8 cellular contexts compared by ENCODE assay signal in the genomic region with DNA sequence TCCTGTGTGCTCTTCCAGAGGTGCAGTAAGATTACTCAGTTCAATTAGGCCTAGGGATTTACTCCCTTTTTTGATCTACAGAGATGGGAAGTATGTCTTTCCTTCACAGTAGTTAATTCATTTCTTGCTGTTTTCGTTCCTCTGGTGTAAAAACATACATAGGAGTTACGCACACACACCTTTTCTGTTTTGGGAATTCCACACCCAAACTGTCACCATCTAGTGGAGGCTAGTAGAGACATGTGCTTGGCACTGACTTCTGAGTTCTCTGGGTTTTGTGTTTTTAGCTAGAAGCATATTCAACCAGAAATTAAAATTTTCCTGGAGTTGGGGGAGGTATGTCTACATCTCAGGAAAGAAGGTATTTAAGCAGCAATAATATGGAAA. TPM values are rescaled to one million over a fixed set of nuclear protein-coding genes. Genes with fewer than 3 reads are reported as not detected.
DNase-seq lines count a peak whose midpoint lies in the region; ATAC-seq and TF ChIP-seq lines count a peak whose summit lies in the region.

No MANE protein-coding gene starts in this region.

- H3K36me3 ChIP-seq in upper lobe of right lung: no peaks in the 10 kb centered on the region

- H3K4me3 ChIP-seq in astrocyte of the cerebellum (ENCODE audit: low read depth, low read length) (peak overlapping the region; percentile 73), lower leg skin (ENCODE audit: low read depth, poor library complexity, severe bottlenecking) (peak overlapping the region; percentile 58), upper lobe of right lung (peak overlapping the region; percentile 81)

- peak overlapping the region; percentile 94 for H3K27ac ChIP-seq in upper lobe of right lung

- DNase-seq in Ammon's horn (ENCODE audit: low spot score): peak; percentile 33
- peak; percentile 35 for DNase-seq in HT-29 (ENCODE audit: low spot score)
- DNase-seq in astrocyte of the cerebellum (ENCODE audit: low read depth): no peak
- DNase-seq in lower leg skin (ENCODE audit: low spot score in 2 of 2): no peak
- no peak for DNase-seq in upper lobe of right lung
- DNase-seq in amniotic stem cell (lab: John Stamatoyannopoulos, UW): no peak
- no peak for DNase-seq in central memory CD4-positive, alpha-beta T cell
- no peak for DNase-seq in DMS53 (lab: John Stamatoyannopoulos, UW)

- ATAC-seq in upper lobe of right lung: no peak

- in situ Hi-C loops in astrocyte of the cerebellum (cut with HindIII; ENCODE audit: low sequenced_read_pairs): no loop called here

- peaks cover 57% of the 10 kb centered on the region for H3K4me1 ChIP-seq in upper lobe of right lung

- H3K27me3 ChIP-seq in upper lobe of right lung: no peaks in the 10 kb centered on the region

- 9 to 11% methylated on average over 2 of the region's 2 CpGs for WGBS in lower leg skin, 2 donors

- TF ChIP-seq POLR2A in lower leg skin (IDR thresholded peaks at IDR 0.05): no peak

- TF ChIP-seq CTCF in astrocyte of the cerebellum (IDR thresholded peaks at IDR 0.05; ENCODE audit: low read depth, low read length, missing control alignments) (peak; percentile 44), lower leg skin (IDR thresholded peaks at IDR 0.05) (no peak), upper lobe of right lung (IDR thresholded peaks at IDR 0.05) (peak; percentile 28)

- no peaks in the 10 kb centered on the region for H3K9me3 ChIP-seq in upper lobe of right lung

- intact Hi-C loops in lower leg skin (cut with DNase I; ENCODE audit: low total_unique reads) (no loop called here), upper lobe of right lung (cut with DNase I) (loop anchor here (10.0 kb wide), 1 partner anchor 92 kb away; no protein-coding TSS in a partner anchor)

RNA-seq across cellular contexts. Expression of gene SUSD6, which starts 1.4 kb away (rescaled TPM):
- 6.1 and 10.9 TPM in 2 replicates for total RNA-seq in HT-29 (2014; rRNA removed; shearing (Covaris generic))
- 10 to 100 TPM; 35.5 to 56.7 (median 51.0) TPM for total RNA-seq in lower leg skin
- total RNA-seq in upper lobe of right lung: 87.5 TPM

RNA-seq across cellular contexts. Expression of gene CCDC177, which starts 38.1 kb away (rescaled TPM):
- total RNA-seq in HT-29 (2014; rRNA removed; shearing (Covaris generic)): not detected in 2 replicates
- total RNA-seq in lower leg skin (under 1 TPM in 2 of 4 donors, not detected in 2; 0.12 to 0.19 TPM), upper lobe of right lung (not detected)

Comparison
In these comparisons a context has a peak if more than half of its experiments do, and no peak if none do; other contexts are left out.
1. DNase-seq: peak in Ammon's horn (single experiment) and HT-29 (single experiment); none in astrocyte of the cerebellum (single experiment), lower leg skin (0 of 2), upper lobe of right lung (single experiment), amniotic stem cell (single experiment), central memory CD4-positive, alpha-beta T cell (single experiment) and DMS53 (single experiment).
2. CTCF ChIP-seq: peak in astrocyte of the cerebellum (single experiment) and upper lobe of right lung (single experiment); none in lower leg skin (0 of 3).
3. Peak in every context shown above with its lines, with median percentiles within 50 percentile points of each other: H3K4me3 ChIP-seq.